In the genomic region with DNA sequence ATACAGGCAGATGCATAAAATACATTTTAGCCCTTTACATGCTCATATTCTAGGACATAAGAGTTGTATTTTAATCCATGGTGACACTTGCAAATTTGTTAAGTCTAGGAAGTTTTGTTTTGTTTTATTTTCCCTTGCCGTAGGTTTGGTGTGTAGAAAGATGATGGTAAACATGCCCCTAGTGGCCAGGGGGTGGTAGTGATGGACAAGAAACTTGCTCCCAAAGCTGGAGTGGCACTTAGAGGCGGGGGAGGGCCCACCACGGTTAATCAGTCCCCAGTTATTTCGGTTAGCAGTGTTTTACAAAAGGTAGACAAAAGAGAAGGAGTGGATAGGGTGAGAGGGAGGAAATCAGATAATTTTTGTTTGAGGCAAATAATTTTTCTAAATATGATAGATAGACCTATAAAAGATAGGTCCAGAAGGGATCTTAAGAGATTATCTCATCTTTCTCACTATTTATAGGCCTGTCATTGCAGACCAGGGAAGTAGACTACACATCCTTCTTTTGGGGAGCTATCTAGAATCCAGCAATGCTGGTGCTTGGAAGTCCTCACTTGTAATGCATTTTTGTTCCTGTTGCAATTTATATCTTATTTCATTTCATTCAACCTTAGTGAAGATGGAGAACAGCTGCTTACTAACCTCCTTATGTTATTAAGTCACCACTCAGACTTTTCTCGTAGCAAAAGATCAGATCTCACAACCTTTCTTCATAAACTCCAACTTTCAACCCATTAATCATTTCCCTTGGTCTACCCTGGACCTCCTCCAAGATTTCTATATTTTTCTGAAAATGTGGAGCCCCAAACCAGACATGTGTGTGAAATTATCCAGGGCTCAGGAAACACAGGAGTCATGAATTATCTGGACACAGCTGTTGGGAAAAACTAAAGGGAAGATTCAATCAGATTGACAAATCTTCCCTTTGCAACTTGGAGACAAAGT, we compare ENCODE assay signal across 8 cellular contexts. TPM values are rescaled to one million over a fixed set of nuclear protein-coding genes. Genes with fewer than 3 reads are reported as not detected.
DNase-seq lines count a peak whose midpoint lies in the region; ATAC-seq and TF ChIP-seq lines count a peak whose summit lies in the region.

No MANE protein-coding gene starts in this region.

- intact Hi-C loops in CD8-positive, alpha-beta T cell (cut with DNase I, micrococcal nuclease) = no loop called here
- intact Hi-C loops in left ventricle myocardium superior (cut with micrococcal nuclease) = no loop called here

- no peak overlapping the region for H3K27ac Mint-ChIP-seq in CD8-positive, alpha-beta T cell

- H3K27ac ChIP-seq in CD8-positive, alpha-beta T cell (ENCODE audit: low read depth, low read length) = no peak overlapping the region
- no peak overlapping the region for H3K27ac ChIP-seq in Peyer's patch

- TF ChIP-seq CTCF in CD8-positive, alpha-beta T cell (IDR thresholded peaks at IDR 0.05) = peak; percentile 27
- TF ChIP-seq CTCF in Peyer's patch (IDR thresholded peaks at IDR 0.05) = peak in 4 of 6 experiments; percentile 42 to 57 (median 54)

- peaks cover 7% of the 10 kb centered on the region for H3K4me1 ChIP-seq in CD8-positive, alpha-beta T cell (ENCODE audit: insufficient read depth, low read length)
- peaks cover 0 to 8% (median 0%) of the 10 kb centered on the region in 4 donors for H3K4me1 ChIP-seq in Peyer's patch

- CTCF ChIA-PET in CD8-positive, alpha-beta T cell (lab: Charles Lee) = no interaction called here

- peaks cover 6% of the 10 kb centered on the region for H3K4me1 Mint-ChIP-seq in CD8-positive, alpha-beta T cell (ENCODE audit: low read depth)

- no peaks in the 10 kb centered on the region for H3K9me3 ChIP-seq in CD8-positive, alpha-beta T cell (ENCODE audit: low read length)
- H3K9me3 ChIP-seq in Peyer's patch = no peaks in the 10 kb centered on the region

- peaks cover 32% of the 10 kb centered on the region for H3K27me3 Mint-ChIP-seq in CD8-positive, alpha-beta T cell (ENCODE audit: low read depth)

- H3K36me3 ChIP-seq in CD8-positive, alpha-beta T cell (ENCODE audit: insufficient read depth, low read length) = no peaks in the 10 kb centered on the region
- H3K36me3 ChIP-seq in Peyer's patch = no peaks in the 10 kb centered on the region

- POLR2A ChIA-PET in CD8-positive, alpha-beta T cell (lab: Charles Lee) = no interaction called here

- no peaks in the 10 kb centered on the region for H3K9me3 Mint-ChIP-seq in CD8-positive, alpha-beta T cell

- no peaks in the 10 kb centered on the region for H3K27me3 ChIP-seq in CD8-positive, alpha-beta T cell (ENCODE audit: insufficient read depth, low read length)
- H3K27me3 ChIP-seq in Peyer's patch = peaks cover 0 to 5% of the 10 kb centered on the region in 2 donors

- no peak for DNase-seq in CD8-positive, alpha-beta T cell
- DNase-seq in Peyer's patch = no peak
- DNase-seq in left ventricle myocardium superior = no peak
- DNase-seq in activated CD4-positive, CD25-positive, alpha-beta regulatory T cell treated with anti-CD3 and anti-CD28 coated beads, Interleukin-2, amount 50 U/mL, for 72 hours = no peak
- no peak for DNase-seq in activated gamma-delta T cell (lab: John Stamatoyannopoulos, UW)

- no peak for TF ChIP-seq POLR2A in Peyer's patch (IDR thresholded peaks at IDR 0.05)

- no peak overlapping the region for H3K4me3 ChIP-seq in CD8-positive, alpha-beta T cell (ENCODE audit: low read depth, low read length)
- H3K4me3 ChIP-seq in Peyer's patch = no peak overlapping the region

- no peak overlapping the region for H3K4me3 Mint-ChIP-seq in CD8-positive, alpha-beta T cell

- no peaks in the 10 kb centered on the region for H3K36me3 Mint-ChIP-seq in CD8-positive, alpha-beta T cell

- ATAC-seq in CD8-positive, alpha-beta T cell = no peak
- peak; percentile 76 for ATAC-seq in GM18873 (IDR thresholded peaks at IDR 0.05; ENCODE audit: low FRiP score, unreplicated experiment)
- peak; percentile 77 for ATAC-seq in HG02973 (IDR thresholded peaks at IDR 0.05; ENCODE audit: unreplicated experiment)
- ATAC-seq in left ventricle myocardium superior = peak; percentile 39
- no peak for ATAC-seq in HG03571 (IDR thresholded peaks at IDR 0.05; ENCODE audit: unreplicated experiment)

RNA-seq across cellular contexts. Expression of a gene that starts 5.9 kb away (rescaled TPM):
- not detected for total RNA-seq in CD8-positive, alpha-beta T cell
- 1 to 10 TPM in 1 of 4 donors, under 1 TPM in 1, not detected in 2; 0.53 to 1.3 TPM for total RNA-seq in Peyer's patch
- total RNA-seq in left ventricle myocardium superior = 2.4 TPM

Comparison
In these comparisons a context has a peak if more than half of its experiments do, and no peak if none do; other contexts are left out.
1. ATAC-seq: peak in GM18873 (single experiment), HG02973 (single experiment) and left ventricle myocardium superior (single experiment); none in CD8-positive, alpha-beta T cell (single experiment) and HG03571 (single experiment).